9 cellular contexts compared by ENCODE assay signal in the genomic region with DNA sequence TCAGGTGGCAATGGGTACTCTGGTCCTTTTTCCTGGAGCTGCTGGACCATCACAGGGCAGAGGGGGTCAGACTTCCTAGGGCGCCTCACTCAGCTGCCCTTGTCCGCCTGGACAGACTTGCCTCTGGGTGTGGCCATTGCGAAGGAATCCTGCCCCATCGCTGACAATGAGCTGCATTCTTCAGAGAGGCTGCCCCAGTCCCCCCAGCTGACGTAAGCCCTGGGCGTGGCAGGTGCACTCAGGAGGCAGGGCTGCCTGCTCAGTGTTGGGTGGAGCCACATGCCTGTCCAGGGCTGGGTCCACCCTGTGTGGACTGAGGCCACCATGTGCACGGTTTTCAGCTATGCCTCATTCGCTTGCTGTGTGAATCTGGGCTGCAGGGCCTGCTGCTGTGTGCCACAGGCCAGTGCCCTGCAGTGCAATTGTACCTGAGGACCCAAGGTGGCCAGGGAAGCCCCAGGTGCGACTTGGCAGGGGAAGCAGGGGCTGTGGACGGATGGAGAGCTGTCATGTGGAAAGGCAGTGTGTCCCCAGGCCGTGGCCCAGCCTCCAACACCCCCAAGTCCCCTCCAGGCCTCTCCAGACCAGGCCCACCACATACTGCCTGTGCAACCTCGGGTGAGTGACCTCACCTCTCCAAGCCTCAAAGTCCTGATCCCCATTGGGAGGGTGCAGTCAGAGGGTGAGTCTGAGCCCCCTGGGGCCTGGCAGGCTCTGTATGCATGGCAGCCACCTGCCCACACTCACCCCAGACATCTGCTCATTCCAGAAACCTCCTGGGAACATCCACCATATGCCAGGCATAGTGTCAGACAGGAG. TPM values are rescaled to one million over a fixed set of nuclear protein-coding genes. Genes with fewer than 3 reads are reported as not detected.
DNase-seq lines count a peak whose midpoint lies in the region; ATAC-seq, FAIRE-seq and TF ChIP-seq lines count a peak whose summit lies in the region.
"Had no signal": no experiment of that assay in that cellular context is flagged by ENCODE, and none has a peak within 500 bp of the region (broad histone marks: within the 10 kb centered on the region; RNA-seq: fewer than 3 reads in every experiment).

No MANE protein-coding gene starts in this region.

- no peak overlapping the region for H3K9ac ChIP-seq in astrocyte (ENCODE audit: low read length)

- H3K4me1 ChIP-seq in astrocyte (ENCODE audit: insufficient read depth, low read length) = peaks cover 38% of the 10 kb centered on the region
- peaks cover 27 to 38% of the 10 kb centered on the region in 2 donors for H3K4me1 ChIP-seq in thyroid gland
- no peaks in the 10 kb centered on the region for H3K4me1 ChIP-seq in CD8-positive, alpha-beta T cell (ENCODE audit: insufficient read depth, low read length)

- H3K27me3 ChIP-seq in astrocyte (ENCODE audit: insufficient read depth, low read length) (no peaks in the 10 kb centered on the region), thyroid gland (no peaks in the 10 kb centered on the region)
- H3K27me3 ChIP-seq in CD8-positive, alpha-beta T cell (ENCODE audit: insufficient read depth, low read length) = no peaks in the 10 kb centered on the region

- H3K36me3 ChIP-seq in astrocyte (ENCODE audit: insufficient read depth, low read length) (no peaks in the 10 kb centered on the region), thyroid gland (no peaks in the 10 kb centered on the region)
- no peaks in the 10 kb centered on the region for H3K36me3 ChIP-seq in CD8-positive, alpha-beta T cell (ENCODE audit: insufficient read depth, low read length)

- no peaks in the 10 kb centered on the region for H3K36me3 Mint-ChIP-seq in astrocyte (ENCODE audit: low read depth, unreplicated experiment)
- no peaks in the 10 kb centered on the region for H3K36me3 Mint-ChIP-seq in CD8-positive, alpha-beta T cell
- H3K36me3 Mint-ChIP-seq in activated naive CD4-positive, alpha-beta T cell treated with anti-CD3 and anti-CD28 coated beads for 36 hours (ENCODE audit: low read depth) = no peaks in the 10 kb centered on the region

- no peak overlapping the region for H3K27ac ChIP-seq in astrocyte (ENCODE audit: low read depth, low read length)
- H3K27ac ChIP-seq in thyroid gland = peak overlapping the region; percentile 18 to 68 (median 33)
- H3K27ac ChIP-seq in CD8-positive, alpha-beta T cell (ENCODE audit: low read depth, low read length) = no peak overlapping the region
- H3K27ac ChIP-seq: 22Rv1 had no signal

- H2AFZ ChIP-seq in astrocyte (ENCODE audit: low read depth, low read length) = no peak overlapping the region

- no peak overlapping the region for H3K4me3 Mint-ChIP-seq in astrocyte (ENCODE audit: unreplicated experiment)
- no peak overlapping the region for H3K4me3 Mint-ChIP-seq in CD8-positive, alpha-beta T cell
- no peak overlapping the region for H3K4me3 Mint-ChIP-seq in activated naive CD4-positive, alpha-beta T cell treated with anti-CD3 and anti-CD28 coated beads for 36 hours

- no peak overlapping the region for H3K27ac Mint-ChIP-seq in astrocyte (ENCODE audit: unreplicated experiment)
- H3K27ac Mint-ChIP-seq in CD8-positive, alpha-beta T cell = no peak overlapping the region
- no peak overlapping the region for H3K27ac Mint-ChIP-seq in activated naive CD4-positive, alpha-beta T cell treated with anti-CD3 and anti-CD28 coated beads for 36 hours

- 23 to 31% methylated on average over 10 to 11 of the region's 12 CpGs for WGBS in thyroid gland, 2 donors

- CTCF ChIA-PET in CD8-positive, alpha-beta T cell (lab: Charles Lee) = interaction anchor here (0.6 to 1.2 kb wide), 3 partner anchors 24 to 563 kb away, joined by 3 to 4 read pairs (median 3); no protein-coding TSS in a partner anchor
- CTCF ChIA-PET in activated naive CD4-positive, alpha-beta T cell treated with anti-CD3 and anti-CD28 coated beads for 36 hours (lab: Charles Lee) = interaction anchor here (0.6 kb wide), 2 partner anchors 27 to 262 kb away, joined by 3 to 5 read pairs; no protein-coding TSS in a partner anchor

- H3K9me3 ChIP-seq in astrocyte (ENCODE audit: insufficient read depth, low read depth, low read length) (no peaks in the 10 kb centered on the region), thyroid gland (no peaks in the 10 kb centered on the region)
- H3K9me3 ChIP-seq in CD8-positive, alpha-beta T cell (ENCODE audit: low read length) = no peaks in the 10 kb centered on the region

- POLR2A ChIA-PET in CD8-positive, alpha-beta T cell (lab: Charles Lee) = interaction anchor here (0.8 kb wide), 1 partner anchor 13 kb away, joined by 4 read pairs; no protein-coding TSS in a partner anchor

- intact Hi-C loops in thyroid gland (cut with DNase I) = no loop called here
- intact Hi-C loops in CD8-positive, alpha-beta T cell (cut with DNase I, micrococcal nuclease) = no loop called here
- intact Hi-C loops in activated naive CD4-positive, alpha-beta T cell treated with anti-CD3 and anti-CD28 coated beads for 36 hours (cut with micrococcal nuclease) = no loop called here

- H3K9me3 Mint-ChIP-seq in astrocyte (ENCODE audit: unreplicated experiment) = no peaks in the 10 kb centered on the region
- no peaks in the 10 kb centered on the region for H3K9me3 Mint-ChIP-seq in CD8-positive, alpha-beta T cell
- no peaks in the 10 kb centered on the region for H3K9me3 Mint-ChIP-seq in activated naive CD4-positive, alpha-beta T cell treated with anti-CD3 and anti-CD28 coated beads for 36 hours

- no peak overlapping the region for H3K4me3 ChIP-seq in astrocyte (ENCODE audit: insufficient read depth, low read depth, low read length)
- no peak overlapping the region for H3K4me3 ChIP-seq in thyroid gland (replicated peaks in 1 of 3)
- no peak overlapping the region for H3K4me3 ChIP-seq in CD8-positive, alpha-beta T cell (ENCODE audit: low read depth, low read length)

- H3K4me1 Mint-ChIP-seq in astrocyte (ENCODE audit: low read depth, unreplicated experiment) = peaks cover 27% of the 10 kb centered on the region
- H3K4me1 Mint-ChIP-seq in CD8-positive, alpha-beta T cell (ENCODE audit: low read depth) = no peaks in the 10 kb centered on the region
- no peaks in the 10 kb centered on the region for H3K4me1 Mint-ChIP-seq in activated naive CD4-positive, alpha-beta T cell treated with anti-CD3 and anti-CD28 coated beads for 36 hours (ENCODE audit: low read depth)

- peak in 1 of 2 donors; percentile 24 for TF ChIP-seq POLR2A in thyroid gland (IDR thresholded peaks at IDR 0.05)

- H3K27me3 Mint-ChIP-seq in astrocyte (ENCODE audit: low read depth, unreplicated experiment) = peaks cover 2% of the 10 kb centered on the region
- H3K27me3 Mint-ChIP-seq in CD8-positive, alpha-beta T cell (ENCODE audit: low read depth) = no peaks in the 10 kb centered on the region
- H3K27me3 Mint-ChIP-seq in activated naive CD4-positive, alpha-beta T cell treated with anti-CD3 and anti-CD28 coated beads for 36 hours (ENCODE audit: low read depth) = no peaks in the 10 kb centered on the region

- peak overlapping the region; percentile 25 for H3K4me2 ChIP-seq in astrocyte (ENCODE audit: low read length)

- no peaks in the 10 kb centered on the region for H3K79me2 ChIP-seq in astrocyte (ENCODE audit: insufficient read depth, low read length)

- no peak for FAIRE-seq in astrocyte (lab: Jason Lieb, UNC)

- TF ChIP-seq CTCF in astrocyte (IDR thresholded peaks at IDR 0.05; ENCODE audit: insufficient read depth, low read depth, low read length) (no peak), thyroid gland (IDR thresholded peaks at IDR 0.05) (no peak)
- no peak for TF ChIP-seq CTCF in CD8-positive, alpha-beta T cell (IDR thresholded peaks at IDR 0.05)

- ATAC-seq in CD8-positive, alpha-beta T cell = no peak

- H4K20me1 ChIP-seq in astrocyte (ENCODE audit: insufficient read depth, low read length) = no peaks in the 10 kb centered on the region

- DNase-seq in NCI-H1417 (lab: John Stamatoyannopoulos, UW) (peak in 2 of 3 experiments; percentile 10 to 15), NCI-H1417 treated with DMSO at 0.1 percent for 48 hours (lab: John Stamatoyannopoulos, UW) (no peak), astrocyte (ENCODE audit: low read depth) (peak; percentile 91), iPS-NIHi11 (ENCODE audit: low spot score) (peak; percentile 82), thyroid gland (peak; percentile 93 to 94), GOT3 (lab: John Stamatoyannopoulos, UW) (no peak)
- no peak for DNase-seq in CD8-positive, alpha-beta T cell
- DNase-seq in activated naive CD4-positive, alpha-beta T cell treated with anti-CD3 and anti-CD28 coated beads for 36 hours = no peak

RNA-seq across cellular contexts. Expression of a gene that starts 14.0 kb away (rescaled TPM):
- total RNA-seq in astrocyte (163 and 176 TPM in 2 replicates), thyroid gland (100 to 1,000 TPM; 130 to 244 (median 155) TPM)
- 100 to 1,000 TPM; 146 to 149 TPM for total RNA-seq in CD8-positive, alpha-beta T cell
- total RNA-seq in activated naive CD4-positive, alpha-beta T cell treated with anti-CD3 and anti-CD28 coated beads for 36 hours = 100 to 1,000 TPM; 125 TPM

RNA-seq across cellular contexts. Expression of a gene that starts 56.4 kb away (rescaled TPM):
- total RNA-seq in astrocyte (not detected in 2 replicates), thyroid gland (not detected)
- total RNA-seq in CD8-positive, alpha-beta T cell = not detected
- total RNA-seq in activated naive CD4-positive, alpha-beta T cell treated with anti-CD3 and anti-CD28 coated beads for 36 hours = not detected

Comparison
In these comparisons a context has a peak if more than half of its experiments do, and no peak if none do; other contexts are left out.
1. DNase-seq: peak in NCI-H1417 (2 of 3), astrocyte (single experiment), iPS-NIHi11 (single experiment) and thyroid gland (2 of 2); none in NCI-H1417 treated with DMSO at 0.1 percent for 48 hours (single experiment), CD8-positive, alpha-beta T cell (0 of 7), GOT3 (single experiment) and activated naive CD4-positive, alpha-beta T cell treated with anti-CD3 and anti-CD28 coated beads for 36 hours (single experiment).
2. H3K27ac ChIP-seq: peak in thyroid gland (3 of 3); none in astrocyte (single experiment) and CD8-positive, alpha-beta T cell (single experiment).